ENCODE assay signal across 23 cellular contexts in genomic region chr4:177451108-177451500, GRCh38.
"Had no signal": no experiment of that assay in that cellular context is flagged by ENCODE, and none has a peak within 500 bp of the region (broad histone marks: within the 10 kb centered on the region; RNA-seq: fewer than 3 reads in every experiment).

No MANE protein-coding gene starts in this region.

- H3K27me3 Mint-ChIP-seq: activated CD4-positive, alpha-beta T cell treated with anti-CD3 and anti-CD28 coated beads for 36 hours; activated naive CD4-positive, alpha-beta T cell treated with anti-CD3 and anti-CD28 coated beads, Interleukin-2, amount 10 ng/mL, durations not matched to agents 7 days and 5 days; activated naive CD8-positive, alpha-beta T cell treated with anti-CD3 and anti-CD28 coated beads, Interleukin-2, amount 10 ng/mL, durations not matched to agents 7 days and 5 days; effector memory CD8-positive, alpha-beta T cell; T-helper 17 cell had no signal

- H3K4me3 Mint-ChIP-seq: activated CD4-positive, alpha-beta T cell treated with anti-CD3 and anti-CD28 coated beads for 36 hours; activated naive CD4-positive, alpha-beta T cell treated with anti-CD3 and anti-CD28 coated beads, Interleukin-2, amount 10 ng/mL, durations not matched to agents 7 days and 5 days; activated naive CD8-positive, alpha-beta T cell treated with anti-CD3 and anti-CD28 coated beads, Interleukin-2, amount 10 ng/mL, durations not matched to agents 7 days and 5 days; effector memory CD8-positive, alpha-beta T cell; natural killer cell had no signal

- H3K4me3 ChIP-seq: gastrocnemius medialis, spleen, suprapubic skin, tibial artery had no signal

- H3K9me3 Mint-ChIP-seq: activated naive CD4-positive, alpha-beta T cell treated with anti-CD3 and anti-CD28 coated beads, Interleukin-2, amount 10 ng/mL, durations not matched to agents 7 days and 5 days; activated naive CD8-positive, alpha-beta T cell treated with anti-CD3 and anti-CD28 coated beads, Interleukin-2, amount 10 ng/mL, durations not matched to agents 7 days and 5 days; effector memory CD8-positive, alpha-beta T cell; natural killer cell had no signal

- ATAC-seq: activated CD4-positive, alpha-beta T cell treated with anti-CD3 and anti-CD28 coated beads for 36 hours; effector memory CD8-positive, alpha-beta T cell; gastrocnemius medialis; natural killer cell; right cardiac atrium; T-helper 17 cell had no signal

- H3K36me3 ChIP-seq: brain microvascular endothelial cell, gastrocnemius medialis, spleen, suprapubic skin, tibial artery had no signal

- H3K27ac Mint-ChIP-seq: activated CD4-positive, alpha-beta T cell treated with anti-CD3 and anti-CD28 coated beads for 36 hours; activated naive CD4-positive, alpha-beta T cell treated with anti-CD3 and anti-CD28 coated beads, Interleukin-2, amount 10 ng/mL, durations not matched to agents 7 days and 5 days; activated naive CD8-positive, alpha-beta T cell treated with anti-CD3 and anti-CD28 coated beads, Interleukin-2, amount 10 ng/mL, durations not matched to agents 7 days and 5 days; effector memory CD8-positive, alpha-beta T cell; natural killer cell; T-helper 17 cell had no signal

- H3K9me3 ChIP-seq: gastrocnemius medialis, spleen, suprapubic skin, tibial artery had no signal

- H3K36me3 Mint-ChIP-seq: natural killer cell had no signal

- DNase-seq: activated CD4-positive, alpha-beta T cell treated with anti-CD3 and anti-CD28 coated beads for 36 hours; activated CD4-positive, alpha-beta T cell treated with anti-CD3 and anti-CD28 coated beads, Interleukin-2, amount 50 U/mL, for 48 hours; activated CD4-positive, CD25-positive, alpha-beta regulatory T cell; activated CD8-positive, alpha-beta memory T cell treated with anti-CD3 and anti-CD28 coated beads for 24 hours; activated effector memory CD4-positive, alpha-beta T cell treated with anti-CD3 and anti-CD28 coated beads, Interleukin-2, amount 50 U/mL, for 16 hours; activated naive CD4-positive, alpha-beta T cell treated with anti-CD3 and anti-CD28 coated beads, Interleukin-2, amount 10 ng/mL, durations not matched to agents 7 days and 5 days; activated naive CD8-positive, alpha-beta T cell treated with anti-CD3 and anti-CD28 coated beads, Interleukin-2, amount 10 ng/mL, durations not matched to agents 7 days and 5 days; brain microvascular endothelial cell; cortex of kidney; effector memory CD8-positive, alpha-beta T cell; erythroblast; gastrocnemius medialis; head of caudate nucleus; hippocampal formation; kidney; midbrain; natural killer cell; right cardiac atrium; spleen; stimulated activated naive CD4-positive, alpha-beta T cell; T-helper 17 cell; tibial artery had no signal

- H3K4me1 ChIP-seq: spleen, suprapubic skin, tibial artery had no signal

- H3K27ac ChIP-seq: brain microvascular endothelial cell, gastrocnemius medialis, spleen, suprapubic skin, tibial artery had no signal

- H3K4me1 Mint-ChIP-seq: natural killer cell had no signal

- H3K27me3 ChIP-seq: brain microvascular endothelial cell, gastrocnemius medialis, spleen, suprapubic skin, tibial artery had no signal
